In genomic region chr14:104562606-104563005, GRCh38 we compare ENCODE assay signal across 23 cellular contexts. TPM values are rescaled to one million over a fixed set of nuclear protein-coding genes. Genes with fewer than 3 reads are reported as not detected.
"Had no signal": no experiment of that assay in that cellular context is flagged by ENCODE, and none has a peak within 500 bp of the region (broad histone marks: within the 10 kb centered on the region; RNA-seq: fewer than 3 reads in every experiment).

No MANE protein-coding gene starts in this region.

- H3K4me3 ChIP-seq: cardiac muscle cell, K562 had no signal

- DNase-seq: activated CD4-positive, alpha-beta T cell treated with anti-CD3 and anti-CD28 coated beads for 4 hours; activated CD8-positive, alpha-beta memory T cell treated with anti-CD3 and anti-CD28 coated beads, Interleukin-2, amount 50 U/mL, for 4 hours; activated CD8-positive, alpha-beta T cell treated with anti-CD3 and anti-CD28 coated beads for 36 hours; activated gamma-delta T cell treated with Interleukin-2 at 50 U/mL for 16 hours; activated naive CD4-positive, alpha-beta T cell treated with anti-CD3 and anti-CD28 coated beads, Interleukin-2, amount 10 ng/mL, durations not matched to agents 7 days and 5 days; activated naive CD8-positive, alpha-beta T cell treated with anti-CD3 and anti-CD28 coated beads for 36 hours; activated T-cell treated with anti-CD3 and anti-CD28 coated beads, Interleukin-2, amount 50 U/mL, for 72 hours; brain microvascular endothelial cell; Kasumi-1; NCI-H146; NCI-H187 treated with DMSO at 0.1 percent for 48 hours; NCI-H2171; NCI-H2227 treated with DMSO at 0.1 percent for 48 hours; NCI-H524 treated with DMSO at 0.1 percent for 48 hours; NCI-H774; OCI-M1; RPMI8226; SHP77 treated with DMSO at 0.1 percent for 48 hours had no signal

- H3K27me3 ChIP-seq: brain microvascular endothelial cell, cardiac muscle cell had no signal

- H3K27ac ChIP-seq: brain microvascular endothelial cell, cardiac muscle cell had no signal

- ATAC-seq: activated CD4-positive, CD25-positive, alpha-beta regulatory T cell treated with anti-CD3 and anti-CD28 coated beads, Interleukin-2, amount 50 U/mL, for 24 hours; activated CD8-positive, alpha-beta T cell treated with anti-CD3 and anti-CD28 coated beads for 36 hours; activated T-cell treated with anti-CD3 and anti-CD28 coated beads, Interleukin-2, amount 50 U/mL, for 72 hours; K562 had no signal

- H3K36me3 ChIP-seq: brain microvascular endothelial cell, cardiac muscle cell had no signal

RNA-seq across cellular contexts. Expression of gene C14orf180, which starts 17.0 kb away (rescaled TPM):
- total RNA-seq: activated CD8-positive, alpha-beta T cell treated with anti-CD3 and anti-CD28 coated beads for 36 hours; activated naive CD8-positive, alpha-beta T cell treated with anti-CD3 and anti-CD28 coated beads for 36 hours; activated T-cell treated with anti-CD3 and anti-CD28 coated beads, Interleukin-2, amount 50 U/mL, for 72 hours; activated T-helper 2 cell treated with anti-CD3 and anti-CD28 coated beads, Interferon-gamma antibody, Interleukin-2, Interleukin-4, amounts not matched to agents 10 μg/mL and 5 μg/mL and 100 μg/mL, durations not matched to agents 14 hours and 24 hours and 36 hours; K562; SK-MEL-5 had no signal
- polyA plus RNA-seq: K562 had no signal

RNA-seq across cellular contexts. Expression of gene TMEM179, which starts 42.0 kb away (rescaled TPM):
- total RNA-seq: activated CD8-positive, alpha-beta T cell treated with anti-CD3 and anti-CD28 coated beads for 36 hours; activated naive CD8-positive, alpha-beta T cell treated with anti-CD3 and anti-CD28 coated beads for 36 hours; K562 had no signal
- polyA plus RNA-seq: K562 had no signal
